ENCODE assay signal across 23 cellular contexts in the genomic region with DNA sequence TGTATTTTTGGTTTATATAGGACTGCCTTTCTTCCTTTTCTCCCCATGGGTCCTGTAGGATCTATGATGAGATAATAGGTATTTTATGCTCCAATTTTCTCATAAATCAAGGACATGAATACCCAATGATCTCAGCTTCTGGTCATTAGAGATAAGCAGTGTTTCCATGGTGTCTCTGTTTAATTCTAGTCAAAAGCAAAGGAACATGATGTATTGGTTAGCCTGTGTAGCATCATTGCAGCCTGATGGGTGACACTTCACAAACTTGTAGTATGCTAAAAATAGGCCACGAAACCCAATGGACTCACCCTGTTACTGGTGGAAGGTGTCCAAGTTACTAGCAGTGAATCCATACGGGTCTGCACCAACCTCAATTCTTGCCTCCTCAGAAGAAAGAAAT.
DNase-seq lines count a peak whose midpoint lies in the region; ATAC-seq, FAIRE-seq and TF ChIP-seq lines count a peak whose summit lies in the region.
"Had no signal": no experiment of that assay in that cellular context is flagged by ENCODE, and none has a peak within 500 bp of the region (broad histone marks: within the 10 kb centered on the region; RNA-seq: fewer than 3 reads in every experiment).

No MANE protein-coding gene starts in this region.

- ATAC-seq in heart left ventricle, result peak; percentile 96 to 98 (median 97)
- no peak for ATAC-seq in activated CD8-positive, alpha-beta T cell treated with anti-CD3 and anti-CD28 coated beads, Interleukin-2, amount 10 ng/mL, durations not matched to agents 7 days and 5 days

- no peaks in the 10 kb centered on the region for H3K36me3 Mint-ChIP-seq in activated CD8-positive, alpha-beta T cell treated with anti-CD3 and anti-CD28 coated beads, Interleukin-2, amount 10 ng/mL, durations not matched to agents 7 days and 5 days (ENCODE audit: low read depth)
- H3K36me3 Mint-ChIP-seq: CD4-positive, alpha-beta memory T cell had no signal

- POLR2A ChIA-PET in activated CD8-positive, alpha-beta T cell treated with anti-CD3 and anti-CD28 coated beads, Interleukin-2, amount 10 ng/mL, durations not matched to agents 7 days and 5 days (lab: Charles Lee), result no interaction called here

- no peaks in the 10 kb centered on the region for H3K9me3 Mint-ChIP-seq in activated CD8-positive, alpha-beta T cell treated with anti-CD3 and anti-CD28 coated beads, Interleukin-2, amount 10 ng/mL, durations not matched to agents 7 days and 5 days (ENCODE audit: insufficient read depth)

- H3K36me3 ChIP-seq in brain microvascular endothelial cell (replicated peaks), result no peaks in the 10 kb centered on the region
- H3K36me3 ChIP-seq in heart left ventricle, result no peaks in the 10 kb centered on the region
- H3K36me3 ChIP-seq in WERI-Rb-1, result no peaks in the 10 kb centered on the region
- H3K36me3 ChIP-seq: BLaER1 had no signal

- H3K4me3 ChIP-seq in brain microvascular endothelial cell (ENCODE audit: low read depth, low read length) (no peak overlapping the region), heart left ventricle (no peak overlapping the region), WERI-Rb-1 (ENCODE audit: low read depth, low read length) (no peak overlapping the region)
- H3K4me3 ChIP-seq: BLaER1 had no signal

- DNase-seq in NCI-H146 (lab: John Stamatoyannopoulos, UW) (peak; percentile 26), NCI-H146 treated with DMSO at 0.1 percent for 48 hours (lab: John Stamatoyannopoulos, UW; ENCODE audit: unreplicated experiment) (no peak), brain microvascular endothelial cell (peak; percentile 7), heart left ventricle (no peak), WERI-Rb-1 (no peak), COLO829 (ENCODE audit: low spot score) (no peak), frontal cortex (ENCODE audit: low spot score in 2 of 2) (no peak)
- DNase-seq in activated CD8-positive, alpha-beta T cell treated with anti-CD3 and anti-CD28 coated beads, Interleukin-2, amount 10 ng/mL, durations not matched to agents 7 days and 5 days, result no peak
- DNase-seq: ACHN; CD4-positive, alpha-beta memory T cell; MM.1S; NCI-H1048; NCI-H1417 treated with DMSO at 0.1 percent for 48 hours; NCI-H2029 treated with DMSO at 0.1 percent for 48 hours; NCI-H2171; NCI-H524 treated with DMSO at 0.1 percent for 48 hours; NCI-H82; SHP77 had no signal

- H3K4me1 Mint-ChIP-seq in activated CD8-positive, alpha-beta T cell treated with anti-CD3 and anti-CD28 coated beads, Interleukin-2, amount 10 ng/mL, durations not matched to agents 7 days and 5 days (ENCODE audit: low read depth), result no peaks in the 10 kb centered on the region
- H3K4me1 Mint-ChIP-seq: CD4-positive, alpha-beta memory T cell had no signal

- H3K9me3 ChIP-seq in heart left ventricle (no peaks in the 10 kb centered on the region), WERI-Rb-1 (ENCODE audit: severe bottlenecking) (no peaks in the 10 kb centered on the region)

- intact Hi-C loops in heart left ventricle (cut with DNase I), result no loop called here

- no peaks in the 10 kb centered on the region for H3K27me3 Mint-ChIP-seq in activated CD8-positive, alpha-beta T cell treated with anti-CD3 and anti-CD28 coated beads, Interleukin-2, amount 10 ng/mL, durations not matched to agents 7 days and 5 days (ENCODE audit: low read depth)
- H3K27me3 Mint-ChIP-seq: CD4-positive, alpha-beta memory T cell had no signal

- CTCF ChIA-PET in activated CD8-positive, alpha-beta T cell treated with anti-CD3 and anti-CD28 coated beads, Interleukin-2, amount 10 ng/mL, durations not matched to agents 7 days and 5 days (lab: Charles Lee), result no interaction called here

- no peak overlapping the region for H3K27ac Mint-ChIP-seq in activated CD8-positive, alpha-beta T cell treated with anti-CD3 and anti-CD28 coated beads, Interleukin-2, amount 10 ng/mL, durations not matched to agents 7 days and 5 days
- H3K27ac Mint-ChIP-seq: CD4-positive, alpha-beta memory T cell had no signal

- peaks cover 0 to 11% (median 0%) of the 10 kb centered on the region in 12 donors for H3K4me1 ChIP-seq in heart left ventricle
- H3K4me1 ChIP-seq: BLaER1 had no signal

- no peak for TF ChIP-seq POLR2A in heart left ventricle (IDR thresholded peaks at IDR 0.05)

- no peaks in the 10 kb centered on the region for H3K27me3 ChIP-seq in brain microvascular endothelial cell (replicated peaks)
- no peaks in the 10 kb centered on the region for H3K27me3 ChIP-seq in heart left ventricle
- H3K27me3 ChIP-seq in WERI-Rb-1 (ENCODE audit: insufficient read depth, low read depth, severe bottlenecking), result no peaks in the 10 kb centered on the region
- H3K27me3 ChIP-seq: BLaER1 had no signal

- in situ Hi-C loops in brain microvascular endothelial cell (cut with HindIII; ENCODE audit: low pct_ligation_motif_present, low sequenced_read_pairs), result no loop called here

- 46 to 62% (median 56%) methylated on average over 2 of the region's 2 CpGs for WGBS in heart left ventricle, 4 donors

- FAIRE-seq in frontal cortex (lab: Jason Lieb, UNC), result no peak
- FAIRE-seq: GM12891, H54, RCC 7860 had no signal

- H3K27ac ChIP-seq in brain microvascular endothelial cell (no peak overlapping the region), heart left ventricle (peak overlapping the region in 7 of 12 donors; percentile 46 to 69 (median 52)), WERI-Rb-1 (no peak overlapping the region)
- H3K27ac ChIP-seq: 22Rv1, BLaER1 had no signal

- TF ChIP-seq CTCF in brain microvascular endothelial cell (IDR thresholded peaks at IDR 0.05; ENCODE audit: low read depth, low read length, missing control alignments) (no peak), heart left ventricle (IDR thresholded peaks at IDR 0.05) (no peak), WERI-Rb-1 (IDR thresholded peaks at IDR 0.05; ENCODE audit: low read depth, low read length) (no peak)

- no peak overlapping the region for H3K4me3 Mint-ChIP-seq in activated CD8-positive, alpha-beta T cell treated with anti-CD3 and anti-CD28 coated beads, Interleukin-2, amount 10 ng/mL, durations not matched to agents 7 days and 5 days
- H3K4me3 Mint-ChIP-seq: CD4-positive, alpha-beta memory T cell had no signal

Comparison
In these comparisons a context has a peak if more than half of its experiments do, and no peak if none do; other contexts are left out.
1. DNase-seq: peak in NCI-H146 (single experiment) and brain microvascular endothelial cell (single experiment); none in NCI-H146 treated with DMSO at 0.1 percent for 48 hours (single experiment), heart left ventricle (0 of 5), WERI-Rb-1 (single experiment), activated CD8-positive, alpha-beta T cell treated with anti-CD3 and anti-CD28 coated beads, Interleukin-2, amount 10 ng/mL, durations not matched to agents 7 days and 5 days (single experiment), COLO829 (single experiment) and frontal cortex (0 of 2).
2. H3K27ac ChIP-seq: peak in heart left ventricle (7 of 12); none in brain microvascular endothelial cell (single experiment) and WERI-Rb-1 (single experiment).